Comparison of ENCODE assay signal across 8 cellular contexts in the genomic region with DNA sequence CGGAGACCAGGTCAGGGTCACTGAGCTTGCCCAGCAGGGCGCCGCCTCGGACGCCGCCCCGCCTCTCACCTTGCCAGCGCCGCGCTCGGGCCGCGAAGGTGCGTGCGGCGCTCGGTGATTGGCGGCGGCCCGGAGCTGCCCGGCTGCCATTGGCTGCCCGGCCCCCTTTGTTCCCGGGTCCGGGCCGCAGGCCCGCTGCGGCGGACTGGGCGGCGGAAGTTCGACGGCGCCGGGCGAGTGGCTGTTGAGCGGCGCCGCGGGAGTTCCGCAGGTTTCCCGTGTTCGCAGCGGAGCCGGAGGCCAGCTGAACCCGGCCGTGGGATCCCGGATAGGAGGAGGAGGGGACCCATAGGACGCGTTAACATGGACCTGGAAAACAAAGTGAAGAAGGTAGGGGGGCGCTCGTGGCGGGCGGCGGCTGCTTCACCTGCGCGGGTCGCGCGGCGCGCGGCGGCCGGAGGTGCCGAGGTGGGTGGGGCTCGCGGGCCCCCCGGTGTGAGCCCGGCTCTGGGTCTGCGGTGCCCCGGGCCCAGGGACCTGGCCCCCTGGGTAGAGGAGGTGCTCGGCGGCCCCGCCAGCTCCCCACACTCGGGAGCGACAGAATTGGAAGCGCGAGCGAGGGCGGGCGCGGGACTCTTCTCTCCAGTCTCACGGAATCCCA. TPM values are rescaled to one million over a fixed set of nuclear protein-coding genes. Genes with fewer than 3 reads are reported as not detected.
DNase-seq lines count a peak whose midpoint lies in the region; FAIRE-seq and TF ChIP-seq lines count a peak whose summit lies in the region.

A gene with protein sequence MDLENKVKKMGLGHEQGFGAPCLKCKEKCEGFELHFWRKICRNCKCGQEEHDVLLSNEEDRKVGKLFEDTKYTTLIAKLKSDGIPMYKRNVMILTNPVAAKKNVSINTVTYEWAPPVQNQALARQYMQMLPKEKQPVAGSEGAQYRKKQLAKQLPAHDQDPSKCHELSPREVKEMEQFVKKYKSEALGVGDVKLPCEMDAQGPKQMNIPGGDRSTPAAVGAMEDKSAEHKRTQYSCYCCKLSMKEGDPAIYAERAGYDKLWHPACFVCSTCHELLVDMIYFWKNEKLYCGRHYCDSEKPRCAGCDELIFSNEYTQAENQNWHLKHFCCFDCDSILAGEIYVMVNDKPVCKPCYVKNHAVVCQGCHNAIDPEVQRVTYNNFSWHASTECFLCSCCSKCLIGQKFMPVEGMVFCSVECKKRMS (plus strand): TSS at position 195 of the 661 bp plus-strand sequence. CDS start 169 bp downstream, at position 364.

- in situ Hi-C loops in brain microvascular endothelial cell (cut with HindIII; ENCODE audit: low pct_ligation_motif_present, low sequenced_read_pairs), result no loop called here

- H3K9me3 ChIP-seq in MM.1S (replicated peaks; ENCODE audit: insufficient read depth, low read length) (no peaks in the 10 kb centered on the region), kidney (ENCODE audit: control insufficient read depth in 1 of 2, low read length in 2 of 2) (no peaks in the 10 kb centered on the region)

- no peaks in the 10 kb centered on the region for H3K27me3 ChIP-seq in MM.1S (replicated peaks; ENCODE audit: insufficient read depth, low read length)
- no peaks in the 10 kb centered on the region for H3K27me3 ChIP-seq in brain microvascular endothelial cell (replicated peaks)

- H3K4me3 ChIP-seq in MM.1S (ENCODE audit: low read length) (peak within 1 kb of the TSS; percentile 74), brain microvascular endothelial cell (ENCODE audit: low read depth, low read length) (peak within 1 kb of the TSS; percentile 89), kidney (ENCODE audit: low read length in 2 of 2) (peak within 1 kb of the TSS; percentile 86)

- no peaks in the 10 kb centered on the region for H3K9me2 ChIP-seq in MM.1S (replicated peaks; ENCODE audit: insufficient read depth, low read length)

- H3K27ac ChIP-seq in MM.1S (ENCODE audit: low read length), result peak within 1 kb of the TSS; percentile 85
- H3K27ac ChIP-seq in brain microvascular endothelial cell, result peak within 1 kb of the TSS; percentile 95
- H3K27ac ChIP-seq in kidney (ENCODE audit: low read depth in 2 of 2, low read length in 2 of 2), result peak within 1 kb of the TSS; percentile 91 to 94

- intact Hi-C loops in kidney (cut with DNase I), result no loop called here

- H3K4me2 ChIP-seq in MM.1S (ENCODE audit: low read depth, low read length), result peak within 1 kb of the TSS; percentile 84

- FAIRE-seq in kidney (lab: Jason Lieb, UNC), result no peak

- no peaks in the 10 kb centered on the region; the same call in 1 of the 2 replicates for H3K36me3 ChIP-seq in MM.1S (replicated peaks; ENCODE audit: insufficient read depth, low read length)
- no peaks in the 10 kb centered on the region for H3K36me3 ChIP-seq in brain microvascular endothelial cell (replicated peaks)
- H3K36me3 ChIP-seq in kidney (ENCODE audit: control insufficient read depth in 1 of 2, insufficient read depth in 2 of 2, low read length in 2 of 2), result no peaks in the 10 kb centered on the region

- H3K79me2 ChIP-seq in MM.1S (ENCODE audit: low read length), result peaks cover 43% of the 10 kb centered on the region

- DNase-seq in GM10266 (ENCODE audit: extremely low spot score), result peak; percentile 92
- no peak for DNase-seq in H4 (ENCODE audit: low spot score)
- DNase-seq in MM.1S, result peak; percentile 92
- peak; percentile 37 for DNase-seq in UCSD-AML1 (lab: John Stamatoyannopoulos, UW; ENCODE audit: unreplicated experiment)
- no peak for DNase-seq in brain microvascular endothelial cell
- DNase-seq in kidney, result peak; percentile 92
- peak; percentile 70 for DNase-seq in stimulated activated CD4-positive, alpha-beta T cell treated with anti-CD3 and anti-CD28 coated beads, Interleukin-1b, Interleukin-23, amount 100 ng/mL, for 48 hours
- no peak for DNase-seq in superior temporal gyrus (ENCODE audit: extremely low spot score)

- TF ChIP-seq CTCF in GM10266 (IDR thresholded peaks at IDR 0.05; ENCODE audit: control insufficient read depth, insufficient read depth, low read depth, missing control alignments) (no peak), MM.1S (IDR thresholded peaks at IDR 0.05; ENCODE audit: low read length) (no peak), brain microvascular endothelial cell (IDR thresholded peaks at IDR 0.05; ENCODE audit: low read depth, low read length, missing control alignments) (no peak), kidney (IDR thresholded peaks at IDR 0.05; ENCODE audit: borderline replicate concordance, extremely low read depth, insufficient read depth) (no peak)

- H3K9ac ChIP-seq in MM.1S (ENCODE audit: low read length) (peak within 1 kb of the TSS; percentile 81), kidney (ENCODE audit: low read length in 2 of 2) (peak within 1 kb of the TSS; percentile 63 to 88)

- peaks cover 4% of the 10 kb centered on the region for H4K20me1 ChIP-seq in MM.1S (ENCODE audit: insufficient read depth, low read length)

- H3K4me1 ChIP-seq in MM.1S (ENCODE audit: low read length) (peaks cover 14% of the 10 kb centered on the region; the same call in 1 of the 2 replicates), kidney (ENCODE audit: control insufficient read depth in 1 of 2, insufficient read depth in 1 of 2, low read depth in 1 of 2, low read length in 2 of 2) (peaks cover 2 to 7% of the 10 kb centered on the region in 2 donors)

- peak within 1 kb of the TSS; percentile 63 for H2AFZ ChIP-seq in MM.1S (ENCODE audit: low read length)

- peaks cover 18% of the 10 kb centered on the region for H3F3A ChIP-seq in MM.1S (ENCODE audit: insufficient read depth, low read length)

RNA-seq across cellular contexts. Expression of the gene that starts here (rescaled TPM):
- 36.4 and 59.0 TPM in 2 replicates for total RNA-seq in H4 (2014; rRNA removed; shearing (Covaris generic))
- total RNA-seq in kidney, result 108 TPM
- polyA plus RNA-seq in kidney (ENCODE audit: insufficient read depth, low read depth, low replicate concordance), result 21.5 TPM

Comparison
In these comparisons a context has a peak if more than half of its experiments do, and no peak if none do; other contexts are left out.
1. DNase-seq: peak in GM10266 (single experiment), MM.1S (single experiment), UCSD-AML1 (single experiment), kidney (single experiment) and stimulated activated CD4-positive, alpha-beta T cell treated with anti-CD3 and anti-CD28 coated beads, Interleukin-1b, Interleukin-23, amount 100 ng/mL, for 48 hours (single experiment); none in H4 (single experiment), brain microvascular endothelial cell (single experiment) and superior temporal gyrus (single experiment).
2. Peak in every context shown above with its lines, with median percentiles within 50 percentile points of each other: H3K27ac ChIP-seq and H3K4me3 ChIP-seq.